In the genomic region with DNA sequence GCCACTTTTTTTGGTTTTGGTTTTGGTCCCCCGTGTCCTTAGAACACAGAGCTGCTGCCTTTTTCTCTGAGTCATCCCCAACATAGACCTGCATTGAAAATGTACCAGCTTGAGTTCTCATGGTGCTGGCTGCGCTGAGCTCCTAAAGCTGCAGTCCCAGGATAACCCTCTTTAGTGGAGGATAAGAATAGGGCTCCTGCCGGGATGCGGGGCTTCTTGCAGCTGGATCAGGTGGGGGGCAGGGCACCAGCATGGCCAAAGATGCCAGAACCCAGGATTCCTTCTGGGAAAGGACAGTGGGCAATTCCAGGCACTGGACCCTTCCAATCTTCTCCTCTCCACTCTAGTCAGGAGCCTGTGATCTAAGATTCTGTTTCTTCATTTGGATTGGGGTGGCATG, we compare ENCODE assay signal across 2 cellular contexts.
TF ChIP-seq lines count a peak whose summit lies in the region.

No MANE protein-coding gene starts in this region.

TF ChIP-seq in HEK293, 187 proteins besides CTCF, POLR2A, EP300 and RAD21:
- TF ChIP-seq ZNF274 (IDR thresholded peaks at IDR 0.05; ENCODE audit: low read length) (no peak), ZNF274 (tag by site-specific recombination; IDR thresholded peaks at IDR 0.05; ENCODE audit: borderline replicate concordance) (peak; percentile 65; the same call in 1 of the 2 replicates)
- TF ChIP-seq, protein P1, sequence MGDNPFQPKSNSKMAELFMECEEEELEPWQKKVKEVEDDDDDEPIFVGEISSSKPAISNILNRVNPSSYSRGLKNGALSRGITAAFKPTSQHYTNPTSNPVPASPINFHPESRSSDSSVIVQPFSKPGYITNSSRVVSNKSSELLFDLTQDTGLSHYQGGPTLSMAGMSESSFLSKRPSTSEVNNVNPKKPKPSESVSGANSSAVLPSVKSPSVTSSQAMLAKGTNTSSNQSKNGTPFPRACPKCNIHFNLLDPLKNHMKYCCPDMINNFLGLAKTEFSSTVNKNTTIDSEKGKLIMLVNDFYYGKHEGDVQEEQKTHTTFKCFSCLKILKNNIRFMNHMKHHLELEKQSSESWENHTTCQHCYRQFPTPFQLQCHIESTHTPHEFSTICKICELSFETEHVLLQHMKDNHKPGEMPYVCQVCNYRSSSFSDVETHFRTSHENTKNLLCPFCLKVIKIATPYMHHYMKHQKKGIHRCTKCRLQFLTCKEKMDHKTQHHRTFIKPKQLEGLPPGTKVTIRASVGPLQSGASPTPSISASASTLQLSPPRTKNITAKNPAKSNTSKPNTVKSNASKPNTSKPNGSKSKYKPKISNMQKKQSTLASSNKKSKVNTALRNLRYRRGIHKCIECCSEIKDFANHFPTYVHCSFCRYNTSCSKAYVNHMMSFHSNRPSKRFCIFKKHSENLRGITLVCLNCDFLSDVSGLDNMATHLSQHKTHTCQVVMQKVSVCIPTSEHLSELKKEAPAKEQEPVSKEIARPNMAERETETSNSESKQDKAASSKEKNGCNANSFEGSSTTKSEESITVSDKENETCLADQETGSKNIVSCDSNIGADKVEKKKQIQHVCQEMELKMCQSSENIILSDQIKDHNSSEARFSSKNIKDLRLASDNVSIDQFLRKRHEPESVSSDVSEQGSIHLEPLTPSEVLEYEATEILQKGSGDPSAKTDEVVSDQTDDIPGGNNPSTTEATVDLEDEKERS (tag by site-specific recombination; IDR thresholded peaks at IDR 0.05) = no peak
TF ChIP-seq in HEK293: peak in this region for 1.

TF ChIP-seq in H1, 55 proteins besides CTCF, POLR2A, EP300 and RAD21:
- no peak for TF ChIP-seq NANOG (IDR thresholded peaks at IDR 0.05; ENCODE audit: insufficient read depth, low read depth, low read length, poor library complexity, severe bottlenecking)
- no peak for TF ChIP-seq JUND (IDR thresholded peaks at IDR 0.05; ENCODE audit: low read length)
- TF ChIP-seq TEAD4 (IDR thresholded peaks at IDR 0.05; ENCODE audit: low read depth, low read length) = no peak
- TF ChIP-seq RXRA (IDR thresholded peaks at IDR 0.05; ENCODE audit: insufficient read depth, low read depth, low read length) = no peak
- TF ChIP-seq SAP30 (IDR thresholded peaks at IDR 0.05; ENCODE audit: insufficient read depth, insufficient replicate concordance, low read length) = no peak
- TF ChIP-seq JUN (IDR thresholded peaks at IDR 0.05; ENCODE audit: low read depth, low read length) = no peak
- TF ChIP-seq POU5F1 (IDR thresholded peaks at IDR 0.05; ENCODE audit: low read depth, low read length) = no peak
- TF ChIP-seq ASH2L (IDR thresholded peaks at IDR 0.05; ENCODE audit: low read length) = no peak
- no peak for TF ChIP-seq EGR1 (IDR thresholded peaks at IDR 0.05; ENCODE audit: borderline replicate concordance, low read depth, low read length)
- TF ChIP-seq PHF8 (conservative IDR thresholded peaks at IDR 0.05; ENCODE audit: low read depth, low read length) = no peak
- no peak for TF ChIP-seq KDM1A (IDR thresholded peaks at IDR 0.05; ENCODE audit: borderline replicate concordance, low read length)
- TF ChIP-seq SP1 (IDR thresholded peaks at IDR 0.05; ENCODE audit: low read depth, low read length) = no peak
